In the genomic region with DNA sequence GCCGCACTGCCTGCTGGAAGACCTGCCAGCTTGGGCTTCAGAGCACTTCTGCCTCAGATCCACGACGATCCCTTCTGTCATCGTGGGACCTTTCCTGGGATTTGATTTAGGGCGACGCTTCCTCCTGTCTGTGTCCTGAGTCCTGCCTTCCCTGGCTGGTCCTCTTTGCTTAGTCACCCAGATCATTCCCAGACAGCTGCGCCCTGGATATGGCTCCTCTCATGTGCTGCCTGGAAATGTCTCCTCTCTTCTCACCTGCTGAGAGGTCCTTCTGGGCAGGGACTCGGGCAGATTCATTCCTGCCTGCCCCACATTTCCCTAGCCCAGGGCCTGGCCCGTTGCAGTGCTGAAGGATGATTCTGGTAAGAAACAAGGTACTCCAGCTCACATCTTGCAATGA, we compare ENCODE assay signal across 23 cellular contexts.
"Had no signal": no experiment of that assay in that cellular context is flagged by ENCODE, and none has a peak within 500 bp of the region (broad histone marks: within the 10 kb centered on the region; RNA-seq: fewer than 3 reads in every experiment).

No MANE protein-coding gene starts in this region.

- H3K36me3 ChIP-seq: sigmoid colon, tibial artery had no signal

- H3K4me1 ChIP-seq: sigmoid colon had no signal

- H3K9me3 ChIP-seq: sigmoid colon, tibial artery had no signal

- H3K9me3 Mint-ChIP-seq: activated CD4-positive, alpha-beta memory T cell treated with anti-CD3 and anti-CD28 coated beads, Interleukin-2, amount 10 ng/mL, durations not matched to agents 7 days and 5 days; activated CD4-positive, alpha-beta T cell treated with anti-CD3 and anti-CD28 coated beads, Interleukin-2, amount 10 ng/mL, durations not matched to agents 24 days and 14 days; activated naive CD4-positive, alpha-beta T cell treated with anti-CD3 and anti-CD28 coated beads for 36 hours; activated naive CD8-positive, alpha-beta T cell treated with anti-CD3 and anti-CD28 coated beads, Interleukin-2, amount 10 ng/mL, durations not matched to agents 7 days and 5 days; activated T-cell treated with anti-CD3 and anti-CD28 coated beads, Interleukin-2, amount 50 U/mL, for 72 hours; dendritic cell treated with granulocyte-macrophage colony-stimulating factor and Interleukin-4, amounts not matched to agents 40 ng/mL and 50 ng/mL, for 4 days; mesothelial cell of epicardium; nephron; stimulated activated naive CD8-positive, alpha-beta T cell treated with anti-CD3 and anti-CD28 coated beads, Interleukin-15, amount 100 ng/mL, for 72 hours had no signal

- H3K4me1 Mint-ChIP-seq: activated CD4-positive, alpha-beta memory T cell treated with anti-CD3 and anti-CD28 coated beads, Interleukin-2, amount 10 ng/mL, durations not matched to agents 7 days and 5 days; activated CD4-positive, alpha-beta T cell treated with anti-CD3 and anti-CD28 coated beads, Interleukin-2, amount 10 ng/mL, durations not matched to agents 24 days and 14 days; activated naive CD8-positive, alpha-beta T cell treated with anti-CD3 and anti-CD28 coated beads, Interleukin-2, amount 10 ng/mL, durations not matched to agents 7 days and 5 days; mesothelial cell of epicardium; T-helper 17 cell had no signal

- H3K27me3 ChIP-seq: sigmoid colon, tibial artery had no signal

- H3K4me3 ChIP-seq: sigmoid colon, tibial artery had no signal

- H3K27ac Mint-ChIP-seq: activated CD4-positive, alpha-beta memory T cell treated with anti-CD3 and anti-CD28 coated beads, Interleukin-2, amount 10 ng/mL, durations not matched to agents 7 days and 5 days; activated CD4-positive, alpha-beta T cell treated with anti-CD3 and anti-CD28 coated beads, Interleukin-2, amount 10 ng/mL, durations not matched to agents 24 days and 14 days; activated naive CD4-positive, alpha-beta T cell treated with anti-CD3 and anti-CD28 coated beads for 36 hours; activated naive CD8-positive, alpha-beta T cell treated with anti-CD3 and anti-CD28 coated beads, Interleukin-2, amount 10 ng/mL, durations not matched to agents 7 days and 5 days; activated T-cell treated with anti-CD3 and anti-CD28 coated beads, Interleukin-2, amount 50 U/mL, for 72 hours; dendritic cell treated with granulocyte-macrophage colony-stimulating factor and Interleukin-4, amounts not matched to agents 40 ng/mL and 50 ng/mL, for 4 days; mesothelial cell of epicardium; T-helper 17 cell had no signal

- H3K36me3 Mint-ChIP-seq: activated naive CD8-positive, alpha-beta T cell treated with anti-CD3 and anti-CD28 coated beads, Interleukin-2, amount 10 ng/mL, durations not matched to agents 7 days and 5 days; mesothelial cell of epicardium had no signal

- ATAC-seq: activated T-cell treated with anti-CD3 and anti-CD28 coated beads, Interleukin-2, amount 50 U/mL, for 72 hours; esophagus mucosa; left ventricle myocardium superior; stimulated activated naive CD8-positive, alpha-beta T cell treated with anti-CD3 and anti-CD28 coated beads, Interleukin-15, amount 100 ng/mL, for 72 hours; T-helper 17 cell had no signal

- H3K27ac ChIP-seq: sigmoid colon, tibial artery had no signal

- DNase-seq: activated CD4-positive, alpha-beta memory T cell treated with anti-CD3 and anti-CD28 coated beads, Interleukin-2, amount 10 ng/mL, durations not matched to agents 7 days and 5 days; activated CD4-positive, alpha-beta T cell treated with anti-CD3 and anti-CD28 coated beads, Interleukin-2, amount 10 ng/mL, durations not matched to agents 24 days and 14 days; activated effector memory CD4-positive, alpha-beta T cell treated with Interleukin-2 at 50 U/mL for 16 hours; activated naive CD4-positive, alpha-beta T cell treated with anti-CD3 and anti-CD28 coated beads for 36 hours; activated naive CD8-positive, alpha-beta T cell treated with anti-CD3 and anti-CD28 coated beads, Interleukin-2, amount 10 ng/mL, durations not matched to agents 7 days and 5 days; activated T-cell treated with anti-CD3 and anti-CD28 coated beads, Interleukin-2, amount 50 U/mL, for 72 hours; amygdala; effector CD4-positive, alpha-beta T cell; foreskin melanocyte; glutamatergic neuron; hippocampal formation; left ventricle myocardium superior; mammary epithelial cell; sigmoid colon; stimulated activated CD4-positive, alpha-beta T cell treated with anti-CD3 and anti-CD28 coated beads, Interleukin-4, amount 100 ng/mL, for 4 hours; stimulated activated naive CD8-positive, alpha-beta T cell treated with anti-CD3 and anti-CD28 coated beads, Interleukin-15, amount 100 ng/mL, for 72 hours; SW 1271; T-helper 17 cell; tibial artery had no signal

- H3K4me3 Mint-ChIP-seq: activated CD4-positive, alpha-beta memory T cell treated with anti-CD3 and anti-CD28 coated beads, Interleukin-2, amount 10 ng/mL, durations not matched to agents 7 days and 5 days; activated CD4-positive, alpha-beta T cell treated with anti-CD3 and anti-CD28 coated beads, Interleukin-2, amount 10 ng/mL, durations not matched to agents 24 days and 14 days; activated naive CD4-positive, alpha-beta T cell treated with anti-CD3 and anti-CD28 coated beads for 36 hours; activated naive CD8-positive, alpha-beta T cell treated with anti-CD3 and anti-CD28 coated beads, Interleukin-2, amount 10 ng/mL, durations not matched to agents 7 days and 5 days; activated T-cell treated with anti-CD3 and anti-CD28 coated beads, Interleukin-2, amount 50 U/mL, for 72 hours; dendritic cell treated with granulocyte-macrophage colony-stimulating factor and Interleukin-4, amounts not matched to agents 40 ng/mL and 50 ng/mL, for 4 days; mesothelial cell of epicardium; nephron; stimulated activated naive CD8-positive, alpha-beta T cell treated with anti-CD3 and anti-CD28 coated beads, Interleukin-15, amount 100 ng/mL, for 72 hours; T-helper 17 cell had no signal

- H3K27me3 Mint-ChIP-seq: activated CD4-positive, alpha-beta memory T cell treated with anti-CD3 and anti-CD28 coated beads, Interleukin-2, amount 10 ng/mL, durations not matched to agents 7 days and 5 days; activated CD4-positive, alpha-beta T cell treated with anti-CD3 and anti-CD28 coated beads, Interleukin-2, amount 10 ng/mL, durations not matched to agents 24 days and 14 days; dendritic cell treated with granulocyte-macrophage colony-stimulating factor and Interleukin-4, amounts not matched to agents 40 ng/mL and 50 ng/mL, for 4 days had no signal
